ENCODE assay signal across 17 cellular contexts in genomic region chr1:32780005-32780404, GRCh38.
"Had no signal": no experiment of that assay in that cellular context is flagged by ENCODE, and none has a peak within 500 bp of the region (broad histone marks: within the 10 kb centered on the region; RNA-seq: fewer than 3 reads in every experiment).

No MANE protein-coding gene starts in this region.

- H3K4me3 ChIP-seq: neural progenitor cell, ovary, sigmoid colon, SK-N-MC, spleen, testis had no signal

- H3K36me3 ChIP-seq: ovary had no signal

- H3K27ac ChIP-seq: neural progenitor cell, ovary, sigmoid colon, SK-N-MC, spleen, testis had no signal

- H3K4me1 Mint-ChIP-seq: neural progenitor cell had no signal

- H2AFZ ChIP-seq: neural progenitor cell had no signal

- H3K4me3 Mint-ChIP-seq: activated CD4-positive, alpha-beta memory T cell treated with anti-CD3 and anti-CD28 coated beads for 36 hours; endodermal cell; neural progenitor cell; stimulated activated naive CD8-positive, alpha-beta T cell treated with anti-CD3 and anti-CD28 coated beads, Interleukin-15, amount 100 ng/mL, for 72 hours; T-cell had no signal

- DNase-seq: activated CD4-positive, alpha-beta memory T cell treated with anti-CD3 and anti-CD28 coated beads for 36 hours; activated gamma-delta T cell; activated T-cell treated with anti-CD3 and anti-CD28 coated beads, Interleukin-2, amount 50 U/mL, for 48 hours; endodermal cell; hippocampal formation; kidney glomerular epithelial cell; left ventricle myocardium superior; sigmoid colon; spleen; stimulated activated naive CD8-positive, alpha-beta T cell treated with anti-CD3 and anti-CD28 coated beads, Interleukin-15, amount 100 ng/mL, for 72 hours; T-cell; T-helper 9 cell; testis had no signal

- H3K9me3 ChIP-seq: ovary, sigmoid colon, spleen, testis had no signal

- H3K9me3 Mint-ChIP-seq: activated CD4-positive, alpha-beta memory T cell treated with anti-CD3 and anti-CD28 coated beads for 36 hours; endodermal cell; neural progenitor cell; stimulated activated naive CD8-positive, alpha-beta T cell treated with anti-CD3 and anti-CD28 coated beads, Interleukin-15, amount 100 ng/mL, for 72 hours; T-cell had no signal

- H3K27me3 Mint-ChIP-seq: activated CD4-positive, alpha-beta memory T cell treated with anti-CD3 and anti-CD28 coated beads for 36 hours; stimulated activated naive CD8-positive, alpha-beta T cell treated with anti-CD3 and anti-CD28 coated beads, Interleukin-15, amount 100 ng/mL, for 72 hours; T-cell had no signal

- H3K4me1 ChIP-seq: neural progenitor cell, testis had no signal

- H3K27me3 ChIP-seq: neural progenitor cell, ovary, sigmoid colon, spleen, testis had no signal

- H3K27ac Mint-ChIP-seq: activated CD4-positive, alpha-beta memory T cell treated with anti-CD3 and anti-CD28 coated beads for 36 hours; endodermal cell; neural progenitor cell; T-cell had no signal

- ATAC-seq: activated CD4-positive, CD25-positive, alpha-beta regulatory T cell treated with anti-CD3 and anti-CD28 coated beads, Interleukin-2, amount 50 U/mL, for 24 hours; left ventricle myocardium superior; stimulated activated naive CD8-positive, alpha-beta T cell treated with anti-CD3 and anti-CD28 coated beads, Interleukin-15, amount 100 ng/mL, for 72 hours; T-cell had no signal

- H3K4me2 ChIP-seq: neural progenitor cell had no signal
